Comparison of ENCODE assay signal across 1 cellular context in the genomic region with DNA sequence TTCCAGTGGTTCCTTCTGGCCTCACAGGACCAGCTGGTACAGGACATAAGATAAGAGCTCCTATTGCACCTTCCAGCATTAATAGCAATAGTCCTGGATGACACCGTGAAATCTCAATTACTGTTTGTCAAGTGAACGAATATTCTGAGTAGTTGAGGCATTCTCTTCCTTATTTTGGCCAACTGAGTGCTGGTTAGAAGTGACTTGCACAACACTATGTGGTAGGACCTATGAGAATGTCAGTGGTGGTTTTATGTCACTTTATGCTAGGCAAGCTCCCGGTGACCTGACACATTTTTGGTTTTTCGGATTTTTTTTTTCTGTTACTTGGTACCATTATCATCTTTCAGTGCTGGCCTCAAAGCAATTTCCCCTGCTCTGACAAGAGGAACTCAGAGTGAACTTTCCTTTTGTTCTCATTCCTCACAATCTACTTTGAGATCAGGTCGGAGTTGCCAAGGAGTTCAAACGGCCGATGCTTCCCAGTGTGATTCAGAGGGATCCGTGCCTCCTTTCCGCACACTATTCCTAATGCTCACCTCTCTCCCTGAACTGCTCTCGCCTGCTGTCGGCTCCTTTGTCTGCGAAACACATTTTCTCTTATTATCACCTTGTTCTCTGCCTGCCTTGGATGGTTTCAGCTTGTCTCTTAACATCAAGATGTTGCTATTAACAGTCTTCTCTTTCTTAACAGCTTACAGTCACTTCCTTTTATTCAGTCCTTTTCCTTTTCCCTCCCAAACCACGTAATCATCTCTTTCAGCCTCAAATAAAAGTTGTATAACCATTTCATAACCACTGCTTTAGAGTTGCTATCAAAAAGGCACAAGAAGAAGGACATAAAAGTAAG.
TF ChIP-seq lines count a peak whose summit lies in the region.

No MANE protein-coding gene starts in this region.

TF ChIP-seq in H1, 55 proteins besides CTCF, POLR2A, EP300 and RAD21:
- TF ChIP-seq KDM1A (IDR thresholded peaks at IDR 0.05; ENCODE audit: borderline replicate concordance, low read length) (no peak), BRCA1 (IDR thresholded peaks at IDR 0.05; ENCODE audit: low read depth, low read length) (no peak), BACH1 (IDR thresholded peaks at IDR 0.05; ENCODE audit: low read length) (no peak), EZH2 (IDR thresholded peaks at IDR 0.05; ENCODE audit: low read depth, low read length, severe bottlenecking) (no peak), PHF8 (conservative IDR thresholded peaks at IDR 0.05; ENCODE audit: low read depth, low read length) (no peak), GTF2F1 (IDR thresholded peaks at IDR 0.05; ENCODE audit: borderline replicate concordance, low read depth, low read length) (no peak), FOSL1 (IDR thresholded peaks at IDR 0.05; ENCODE audit: insufficient read depth, low read depth, low read length) (no peak), SUZ12 (IDR thresholded peaks at IDR 0.05; ENCODE audit: low read length) (no peak), SP2 (IDR thresholded peaks at IDR 0.05; ENCODE audit: low read length) (no peak), NRF1 (IDR thresholded peaks at IDR 0.05; ENCODE audit: low read depth, low read length) (no peak), CBX5 (IDR thresholded peaks at IDR 0.05; ENCODE audit: low read depth, low read length) (no peak), NANOG (IDR thresholded peaks at IDR 0.05; ENCODE audit: insufficient read depth, low read depth, low read length, poor library complexity, severe bottlenecking) (no peak), HDAC6 (IDR thresholded peaks at IDR 0.05; ENCODE audit: low read depth, low read length) (no peak)
- TF ChIP-seq, protein P1, sequence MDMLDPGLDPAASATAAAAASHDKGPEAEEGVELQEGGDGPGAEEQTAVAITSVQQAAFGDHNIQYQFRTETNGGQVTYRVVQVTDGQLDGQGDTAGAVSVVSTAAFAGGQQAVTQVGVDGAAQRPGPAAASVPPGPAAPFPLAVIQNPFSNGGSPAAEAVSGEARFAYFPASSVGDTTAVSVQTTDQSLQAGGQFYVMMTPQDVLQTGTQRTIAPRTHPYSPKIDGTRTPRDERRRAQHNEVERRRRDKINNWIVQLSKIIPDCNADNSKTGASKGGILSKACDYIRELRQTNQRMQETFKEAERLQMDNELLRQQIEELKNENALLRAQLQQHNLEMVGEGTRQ (IDR thresholded peaks at IDR 0.05; ENCODE audit: low read length): no peak
